30 cellular contexts compared by ENCODE assay signal in genomic region chr2:15533860-15534480, GRCh38.
"Had no signal": no experiment of that assay in that cellular context is flagged by ENCODE, and none has a peak within 500 bp of the region (broad histone marks: within the 10 kb centered on the region; RNA-seq: fewer than 3 reads in every experiment).

No MANE protein-coding gene starts in this region.

- H3K9me3 ChIP-seq: neutrophil, ovary, psoas muscle, spleen, suprapubic skin, testis, tibial artery, transverse colon, upper lobe of right lung, uterus had no signal

- H3K9ac ChIP-seq: parathyroid adenoma had no signal

- H3K27ac ChIP-seq: neutrophil, ovary, parathyroid adenoma, psoas muscle, skin epidermis, spleen, suprapubic skin, testis, tibial artery, transverse colon, upper lobe of right lung, uterus had no signal

- DNase-seq: naive thymus-derived CD8-positive, alpha-beta T cell; nephron progenitor cell; nucleus accumbens; ovary; posterior cingulate gyrus; psoas muscle; right cardiac atrium; spleen; stimulated activated CD4-positive, alpha-beta T cell treated with anti-CD3 and anti-CD28 coated beads, Interleukin-12 subunit alpha, Interleukin-12 subunit beta, amount 100 ng/mL, for 4 hours; stimulated activated CD4-positive, alpha-beta T cell treated with anti-CD3 and anti-CD28 coated beads, Interleukin-1b, Interleukin-23, amount 100 ng/mL, for 48 hours; stimulated activated CD4-positive, alpha-beta T cell treated with anti-CD3 and anti-CD28 coated beads, Interleukin-4, amount 100 ng/mL, for 1 hour; stimulated activated CD4-positive, alpha-beta T cell treated with anti-CD3 and anti-CD28 coated beads, Interleukin-4, amount 100 ng/mL, for 4 hours; stimulated activated CD8-positive, alpha-beta memory T cell treated with anti-CD3 and anti-CD28 coated beads, Interleukin-4, amount 100 ng/mL, for 48 hours; stimulated activated naive CD4-positive, alpha-beta T cell; stimulated activated naive CD8-positive, alpha-beta T cell treated with anti-CD3 and anti-CD28 coated beads, Interleukin-15, amount 100 ng/mL, for 72 hours; stimulated activated naive CD8-positive, alpha-beta T cell treated with anti-CD3 and anti-CD28 coated beads, Interleukin-15, Interleukin-2, amounts not matched to agents 100 U/mL and 50 U/mL, for 24 hours; substantia nigra; testis; tibial artery; transverse colon; upper lobe of right lung; uterus had no signal

- H3K4me1 ChIP-seq: parathyroid adenoma, psoas muscle, suprapubic skin, testis, tibial artery, transverse colon, upper lobe of right lung, uterus had no signal

- H3K36me3 ChIP-seq: ovary, uterus had no signal

- H3K4me2 ChIP-seq: smooth muscle cell had no signal

- H3K27me3 ChIP-seq: neutrophil, ovary, spleen, suprapubic skin, testis, tibial artery, transverse colon, upper lobe of right lung, uterus had no signal

- H2AFZ ChIP-seq: parathyroid adenoma had no signal

- ATAC-seq: naive thymus-derived CD8-positive, alpha-beta T cell; natural killer cell treated with Interleukin-12 subunit alpha and Interleukin-12 subunit beta and Interleukin-15 and Interleukin-18, amount 100 ng/mL, for 72 hours; psoas muscle; right cardiac atrium; sciatic nerve; stimulated activated memory B cell treated with anti-CD40 and anti-IgM and Interleukin-4, amounts not matched to agents 10 μg/mL and 1 μg/mL and 100 μg/mL, for 72 hours; stimulated activated naive CD8-positive, alpha-beta T cell treated with anti-CD3 and anti-CD28 coated beads, Interleukin-15, amount 100 ng/mL, for 72 hours; stimulated activated naive CD8-positive, alpha-beta T cell treated with anti-CD3 and anti-CD28 coated beads, Interleukin-15, Interleukin-2, amounts not matched to agents 100 U/mL and 50 U/mL, for 24 hours; upper lobe of right lung had no signal

- H3K4me3 ChIP-seq: ovary, psoas muscle, skin epidermis, smooth muscle cell, spleen, suprapubic skin, testis, tibial artery, transverse colon, upper lobe of right lung, uterus had no signal
